8 cellular contexts compared by ENCODE assay signal in the genomic region with DNA sequence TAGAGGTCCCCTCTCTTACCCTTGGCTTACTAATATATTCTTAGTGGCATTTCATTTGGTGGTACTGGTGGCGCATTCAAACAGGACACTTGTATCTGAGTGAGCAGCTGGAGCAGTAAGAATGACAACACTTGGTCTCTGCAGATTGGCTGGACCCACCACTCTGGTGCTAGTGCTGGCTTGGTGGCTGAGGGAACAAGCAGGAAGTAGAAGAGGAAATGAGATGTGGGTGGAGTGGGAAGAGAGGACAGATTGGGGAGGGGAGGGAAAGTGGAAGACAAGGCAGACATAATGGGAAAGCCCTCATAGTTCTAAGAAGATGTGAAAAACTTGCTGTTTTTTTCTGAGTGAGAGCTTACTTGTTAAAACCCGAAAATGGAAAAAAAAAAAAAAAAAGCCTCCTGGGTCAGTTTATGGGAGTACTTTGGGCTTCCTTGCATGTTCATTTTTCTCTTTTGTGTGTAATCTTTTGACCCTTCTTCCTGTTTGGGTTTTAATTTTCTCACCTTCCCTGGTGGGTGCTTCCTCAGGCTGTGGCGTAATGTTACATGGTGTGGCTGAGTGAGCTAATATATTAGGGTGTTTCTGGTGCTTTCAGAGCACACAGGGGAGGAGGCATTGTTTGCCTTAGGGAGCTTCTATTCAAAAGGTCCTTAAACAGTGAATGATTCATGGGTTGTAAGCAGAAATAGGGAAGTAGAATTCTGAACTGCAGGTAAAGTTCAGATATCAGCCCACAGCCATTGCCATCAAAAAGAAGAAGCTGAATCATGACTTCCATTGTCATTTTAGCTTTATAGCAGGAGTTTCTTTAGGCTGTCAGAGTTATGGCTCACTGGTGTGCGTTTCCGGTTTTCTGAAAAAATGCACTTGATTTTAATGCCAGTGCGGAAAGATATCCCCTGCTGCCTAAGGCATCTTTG. TPM values are rescaled to one million over a fixed set of nuclear protein-coding genes. Genes with fewer than 3 reads are reported as not detected.
DNase-seq lines count a peak whose midpoint lies in the region; ATAC-seq, FAIRE-seq and TF ChIP-seq lines count a peak whose summit lies in the region.

No MANE protein-coding gene starts in this region.

- H3K27me3 Mint-ChIP-seq in mesothelial cell of epicardium (ENCODE audit: low read depth) = no peaks in the 10 kb centered on the region

- H3K79me2 ChIP-seq in OCI-LY3 (ENCODE audit: low read length) (no peaks in the 10 kb centered on the region), K562 (ENCODE audit: control insufficient read depth, insufficient read depth, low read length) (no peaks in the 10 kb centered on the region)

- peaks cover 8% of the 10 kb centered on the region for H3K36me3 ChIP-seq in BE2C
- no peaks in the 10 kb centered on the region for H3K36me3 ChIP-seq in OCI-LY3 (replicated peaks; ENCODE audit: low read depth, low read length)
- H3K36me3 ChIP-seq in K562 (ENCODE audit: control insufficient read depth, insufficient read depth, low read length) = no peaks in the 10 kb centered on the region

- no peaks in the 10 kb centered on the region for H3K27me3 ChIP-seq in BE2C
- no peaks in the 10 kb centered on the region for H3K27me3 ChIP-seq in OCI-LY3 (ENCODE audit: low read depth, low read length)
- no peaks in the 10 kb centered on the region for H3K27me3 ChIP-seq in K562 (ENCODE audit: control insufficient read depth in 2 of 2, insufficient read depth in 2 of 2, low read length in 2 of 2)

- H3K36me3 Mint-ChIP-seq in mesothelial cell of epicardium = peaks cover 9% of the 10 kb centered on the region

- 16% methylated on average over 5 of the region's 6 CpGs for WGBS in K562 (ENCODE audit: insufficient coverage, low coverage, missing lambda C conversion rate)

- FAIRE-seq in K562 (lab: Jason Lieb, UNC) = peak; percentile 23

- POLR2A ChIA-PET in K562 (lab: Yijun Ruan, JAX) = no interaction called here

- no peaks in the 10 kb centered on the region; the same call in 1 of the 2 replicates for H3K9me3 ChIP-seq in BE2C
- no peaks in the 10 kb centered on the region for H3K9me3 ChIP-seq in OCI-LY3 (ENCODE audit: insufficient read depth, low read length)
- no peaks in the 10 kb centered on the region for H3K9me3 ChIP-seq in K562 (replicated peaks; ENCODE audit: control insufficient read depth, insufficient read depth, low read depth, low read length)

- H3K27ac ChIP-seq in OCI-LY3 (ENCODE audit: low read length) (peak overlapping the region; percentile 42), K562 (ENCODE audit: extremely low read depth, low read depth, low read length) (peak overlapping the region; percentile 64)

- TF ChIP-seq RAD21 in K562 (CRISPR knock-in tag; conservative IDR thresholded peaks at IDR 0.05 in 1 of 2, IDR thresholded peaks at IDR 0.05 in 1 of 2) = no peak

- H3K4me1 ChIP-seq in BE2C = peaks cover 2% of the 10 kb centered on the region; the same call in 1 of the 2 replicates
- peaks cover 18% of the 10 kb centered on the region for H3K4me1 ChIP-seq in OCI-LY3 (ENCODE audit: low read length)
- H3K4me1 ChIP-seq in K562 (replicated peaks in 1 of 2; ENCODE audit: control insufficient read depth in 2 of 2, insufficient read depth in 2 of 2, low read length in 2 of 2) = peaks cover 0 to 2% of the 10 kb centered on the region in 2 experiments; a peak in 2 of 5 replicates

- H2AFZ ChIP-seq in OCI-LY3 (ENCODE audit: low read depth, low read length) = no peak overlapping the region
- H2AFZ ChIP-seq in K562 (ENCODE audit: low read depth, low read length) = 0 out of 2 replicates have a peak overlapping the region, but pooled peaks have one; percentile 14

- H4K20me1 ChIP-seq in OCI-LY3 (ENCODE audit: insufficient read depth, low read length) = peaks cover 27% of the 10 kb centered on the region
- H4K20me1 ChIP-seq in K562 (replicated peaks; ENCODE audit: control insufficient read depth, insufficient read depth, low read length) = no peaks in the 10 kb centered on the region

- no peak for TF ChIP-seq EP300 in K562 (IDR thresholded peaks at IDR 0.05; ENCODE audit: low read length)

- H3K9me3 Mint-ChIP-seq in mesothelial cell of epicardium = peaks cover 4% of the 10 kb centered on the region

- H3K4me3 ChIP-seq in BE2C (ENCODE audit: low read depth, low read length) (no peak overlapping the region), OCI-LY3 (ENCODE audit: low read length) (peak overlapping the region; percentile 56), K562 (no peak overlapping the region)

- no peaks in the 10 kb centered on the region for H3K9me1 ChIP-seq in K562 (ENCODE audit: control insufficient read depth, insufficient read depth, low read length)

- H3K27ac Mint-ChIP-seq in mesothelial cell of epicardium = peak overlapping the region; percentile 33

- ATAC-seq in GM18870 (IDR thresholded peaks at IDR 0.05; ENCODE audit: unreplicated experiment) (peak; percentile 97), HG02981 (IDR thresholded peaks at IDR 0.05; ENCODE audit: unreplicated experiment) (peak; percentile 95), K562 (peak; percentile 86)

- H3K4me2 ChIP-seq in OCI-LY3 (ENCODE audit: low read length) (peak overlapping the region; percentile 76), K562 (ENCODE audit: insufficient read depth, low read length) (0 out of 2 replicates have a peak overlapping the region, but pooled peaks have one; percentile 11)

- H3K9ac ChIP-seq in OCI-LY3 (ENCODE audit: low read length) (no peak overlapping the region), K562 (ENCODE audit: insufficient read depth in 1 of 2, low read depth in 2 of 2, low read length in 2 of 2) (no peak overlapping the region)

- H3K4me3 Mint-ChIP-seq in mesothelial cell of epicardium = no peak overlapping the region

- BruUV-seq in K562 (replicated peaks; lab: Mats Ljungman, UMichigan) = no TSS peak

- intact Hi-C loops in K562 (cut with micrococcal nuclease) = loop anchor here (5.0 kb wide), 1 partner anchor 52 kb away; a partner anchor contains a TSS

- H3K4me1 Mint-ChIP-seq in mesothelial cell of epicardium = peaks cover 10% of the 10 kb centered on the region

- CTCF ChIA-PET in K562 (lab: Yijun Ruan, JAX; ENCODE audit: low intra/inter-chr PET ratio) = no interaction called here

- DNase-seq in BE2C (peak; percentile 19), K562 (ENCODE audit: extremely low read depth in 1 of 4, low spot score in 3 of 4) (peak; percentile 4 to 52 (median 16)), mesothelial cell of epicardium (ENCODE audit: low spot score in 2 of 2, unreplicated experiment in 2 of 2) (no peak), 8988T (no peak), COLO829 (ENCODE audit: low spot score) (no peak)

- TF ChIP-seq CTCF in BE2C (IDR thresholded peaks at IDR 0.05; ENCODE audit: low read depth, low read length) (no peak), OCI-LY3 (IDR thresholded peaks at IDR 0.05; ENCODE audit: low read depth, low read length) (no peak), K562 (IDR thresholded peaks at IDR 0.05 in 2 of 3, conservative IDR thresholded peaks at IDR 0.05 in 1 of 3; ENCODE audit: insufficient read depth in 2 of 3, low read depth in 1 of 3, low read length in 3 of 3) (no peak), mesothelial cell of epicardium (IDR thresholded peaks at IDR 0.05; ENCODE audit: unreplicated experiment) (no peak)

- in situ Hi-C loops in K562 (cut with MboI) = no loop called here

- TF ChIP-seq POLR2A in K562 (conservative IDR thresholded peaks at IDR 0.05) = no peak

TF ChIP-seq in K562, 482 proteins besides CTCF, POLR2A, EP300 and RAD21 (continues in another document):
- TF ChIP-seq ZEB2 (IDR thresholded peaks at IDR 0.05) = peak; percentile 24; the same call in 1 of the 2 replicates
- TF ChIP-seq SOX6 (IDR thresholded peaks at IDR 0.05) = peak; percentile 62
- TF ChIP-seq, protein P1, sequence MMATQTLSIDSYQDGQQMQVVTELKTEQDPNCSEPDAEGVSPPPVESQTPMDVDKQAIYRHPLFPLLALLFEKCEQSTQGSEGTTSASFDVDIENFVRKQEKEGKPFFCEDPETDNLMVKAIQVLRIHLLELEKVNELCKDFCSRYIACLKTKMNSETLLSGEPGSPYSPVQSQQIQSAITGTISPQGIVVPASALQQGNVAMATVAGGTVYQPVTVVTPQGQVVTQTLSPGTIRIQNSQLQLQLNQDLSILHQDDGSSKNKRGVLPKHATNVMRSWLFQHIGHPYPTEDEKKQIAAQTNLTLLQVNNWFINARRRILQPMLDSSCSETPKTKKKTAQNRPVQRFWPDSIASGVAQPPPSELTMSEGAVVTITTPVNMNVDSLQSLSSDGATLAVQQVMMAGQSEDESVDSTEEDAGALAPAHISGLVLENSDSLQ (IDR thresholded peaks at IDR 0.05) = 0 out of 2 replicates have a peak, but pooled peaks have one; percentile 6
- 0 out of 2 replicates have a peak, but pooled peaks have one; percentile 24 for TF ChIP-seq GABPA (tag; conservative IDR thresholded peaks at IDR 0.05; ENCODE audit: low read depth)
- TF ChIP-seq, protein P2, sequence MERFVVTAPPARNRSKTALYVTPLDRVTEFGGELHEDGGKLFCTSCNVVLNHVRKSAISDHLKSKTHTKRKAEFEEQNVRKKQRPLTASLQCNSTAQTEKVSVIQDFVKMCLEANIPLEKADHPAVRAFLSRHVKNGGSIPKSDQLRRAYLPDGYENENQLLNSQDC (CRISPR knock-in tag; IDR thresholded peaks at IDR 0.05) = no peak
- TF ChIP-seq TCF3 (CRISPR knock-in tag; IDR thresholded peaks at IDR 0.05) = peak; percentile 48; the same call in 1 of the 2 replicates

RNA-seq across cellular contexts. Expression of a gene that starts 52.3 kb away (rescaled TPM):
- 70.2 TPM for polyA plus RNA-seq in BE2C (2012; ENCODE audit: insufficient read depth, insufficient read length, low read depth)
- total RNA-seq in K562 (2011; cell fraction: chromatin; rRNA removed; ENCODE audit: low replicate concordance) = 5.7 and 13.1 TPM in 2 replicates
- 4.3 and 5.5 TPM in 2 replicates for total RNA-seq in K562 (2011; cell fraction: nucleolus; rRNA removed)
- 6.5 and 10.8 TPM in 2 replicates for total RNA-seq in K562 (2011; cell fraction: nucleoplasm; rRNA removed)
- total RNA-seq in K562 (2014; rRNA removed) (6.3 and 6.4 TPM in 2 replicates), K562 (2014; rRNA removed; fragmentation: Illumina TruSeq; extraction: Trizol) (5.0 and 5.7 TPM in 2 replicates), K562 (2015; rRNA removed; fragmentation: Illumina TruSeq; extraction: Trizol) (4.9 and 5.3 TPM in 2 replicates), K562 (2021) (8.2 and 8.8 TPM in 2 replicates), mesothelial cell of epicardium (55.8 to 63.6 TPM (median 56.6 TPM) in 3 replicates)
- polyA plus RNA-seq in K562 (2011; rRNA removed) (2.0 and 10.7 TPM in 2 replicates), K562 (2014; fragmentation: Illumina TruSeq; extraction: Trizol) (5.7 and 6.9 TPM in 2 replicates), K562 (2014; fragmentation: Nextera tagmentation; extraction: Ambion mirVana) (1 to 10 TPM; 1.1 TPM), K562 (2014; rRNA removed) (2.9 and 5.8 TPM in 2 replicates)
- 1.8 and 11.9 TPM in 2 replicates for polyA plus RNA-seq in K562 (2011; cell fraction: cytosol; rRNA removed)
- 3.7 and 14.9 TPM in 2 replicates for polyA plus RNA-seq in K562 (2011; cell fraction: nucleus; rRNA removed)
- 4.7 and 5.0 TPM in 2 replicates for polyA plus RNA-seq in K562 (2012)
- polyA minus RNA-seq in K562 (2011; rRNA and poly(A)+ RNA removed) = 6.6 and 25.5 TPM in 2 replicates
- 7.7 and 17.7 TPM in 2 replicates for polyA minus RNA-seq in K562 (2011; cell fraction: cytosol; rRNA and poly(A)+ RNA removed)
- polyA minus RNA-seq in K562 (2011; cell fraction: nucleus; rRNA and poly(A)+ RNA removed) = 5.4 and 56.3 TPM in 2 replicates

Comparison
In these comparisons a context has a peak if more than half of its experiments do, and no peak if none do; other contexts are left out.
1. DNase-seq: peak in BE2C (single experiment) and K562 (4 of 4); none in mesothelial cell of epicardium (0 of 2), 8988T (single experiment) and COLO829 (single experiment).
2. Peak in every context shown above with its lines, with median percentiles within 50 percentile points of each other: ATAC-seq.